26 cellular contexts compared by ENCODE assay signal in the genomic region with DNA sequence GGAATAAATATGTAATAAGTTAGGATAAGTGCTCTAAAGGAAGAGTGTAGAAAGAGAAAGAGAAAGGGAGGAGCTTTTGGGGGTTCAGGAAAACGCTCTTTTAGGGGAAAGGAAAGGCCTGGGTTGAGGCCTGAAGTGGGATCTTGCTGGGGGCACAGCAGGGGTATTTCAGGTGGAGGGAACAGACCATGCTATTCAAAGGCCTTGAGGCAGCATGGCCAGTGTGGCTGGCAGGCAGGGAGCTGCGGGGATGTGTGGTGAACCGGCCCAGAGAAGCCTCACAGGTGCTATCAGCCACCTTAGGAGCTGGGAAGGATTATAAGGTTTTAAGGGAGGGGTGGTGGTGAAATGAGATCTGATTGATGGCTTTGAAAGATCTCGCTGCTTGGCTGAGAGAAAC.
"Had no signal": no experiment of that assay in that cellular context is flagged by ENCODE, and none has a peak within 500 bp of the region (broad histone marks: within the 10 kb centered on the region; RNA-seq: fewer than 3 reads in every experiment).

No MANE protein-coding gene starts in this region.

- H3K36me3 ChIP-seq: adrenal gland, brain microvascular endothelial cell, gastroesophageal sphincter, right atrium auricular region, thyroid gland, upper lobe of right lung had no signal

- H3K27ac Mint-ChIP-seq: activated naive CD4-positive, alpha-beta T cell treated with anti-CD3 and anti-CD28 coated beads for 36 hours; activated naive CD8-positive, alpha-beta T cell treated with anti-CD3 and anti-CD28 coated beads for 36 hours; activated T-helper 1 cell treated with anti-CD3 and anti-CD28 coated beads, Interleukin-12 subunit alpha, Interleukin-12 subunit beta, Interleukin-2, Interleukin-4 antibody, amounts not matched to agents 30 ng/mL and 10 ng/mL and 1 ng/mL, durations not matched to agents 14 hours and 24 hours and 36 hours; T-helper 17 cell had no signal

- DNase-seq: activated CD4-positive, alpha-beta T cell treated with anti-CD3 and anti-CD28 coated beads for 48 hours; activated CD4-positive, alpha-beta T cell treated with anti-CD3 and anti-CD28 coated beads, Interleukin-2, amount 50 U/mL, for 48 hours; activated CD8-positive, alpha-beta memory T cell treated with anti-CD3 and anti-CD28 coated beads, Interleukin-2, amount 50 U/mL, for 4 hours; activated effector memory CD4-positive, alpha-beta T cell treated with anti-CD3 and anti-CD28 coated beads, Interleukin-2, amount 50 U/mL, for 16 hours; activated naive CD4-positive, alpha-beta T cell treated with anti-CD3 and anti-CD28 coated beads for 36 hours; activated naive CD8-positive, alpha-beta T cell treated with anti-CD3 and anti-CD28 coated beads for 36 hours; activated T-cell treated with anti-CD3 and anti-CD28 coated beads, Interleukin-2, amount 50 U/mL, for 1 hour; adrenal gland; aorta; brain microvascular endothelial cell; cortex of kidney; head of caudate nucleus; left colon; mammary epithelial cell; occipital lobe; stimulated activated CD4-positive, alpha-beta T cell treated with anti-CD3 and anti-CD28 coated beads, Interleukin-1b, Interleukin-23, amount 100 ng/mL, for 48 hours; stimulated activated naive CD4-positive, alpha-beta T cell; T-helper 17 cell; thyroid gland; upper lobe of right lung had no signal

- H3K9me3 ChIP-seq: adrenal gland, right atrium auricular region, thyroid gland, upper lobe of right lung had no signal

- H3K36me3 Mint-ChIP-seq: activated naive CD8-positive, alpha-beta T cell treated with anti-CD3 and anti-CD28 coated beads for 36 hours had no signal

- H3K27me3 ChIP-seq: adrenal gland, brain microvascular endothelial cell, right atrium auricular region, thyroid gland, upper lobe of right lung had no signal

- H3K4me3 ChIP-seq: adrenal gland, gastroesophageal sphincter, right atrium auricular region, smooth muscle cell, thyroid gland, upper lobe of right lung had no signal

- H3K4me3 Mint-ChIP-seq: activated naive CD4-positive, alpha-beta T cell treated with anti-CD3 and anti-CD28 coated beads for 36 hours; activated naive CD8-positive, alpha-beta T cell treated with anti-CD3 and anti-CD28 coated beads for 36 hours; activated T-helper 1 cell treated with anti-CD3 and anti-CD28 coated beads, Interleukin-12 subunit alpha, Interleukin-12 subunit beta, Interleukin-2, Interleukin-4 antibody, amounts not matched to agents 30 ng/mL and 10 ng/mL and 1 ng/mL, durations not matched to agents 14 hours and 24 hours and 36 hours; neural crest cell; T-helper 17 cell had no signal

- H3K4me1 ChIP-seq: adrenal gland, parathyroid adenoma, thyroid gland had no signal

- H3K27ac ChIP-seq: adrenal gland, brain microvascular endothelial cell, gastroesophageal sphincter, parathyroid adenoma, right atrium auricular region, thyroid gland, upper lobe of right lung had no signal

- H3K9me3 Mint-ChIP-seq: activated naive CD4-positive, alpha-beta T cell treated with anti-CD3 and anti-CD28 coated beads for 36 hours; activated naive CD8-positive, alpha-beta T cell treated with anti-CD3 and anti-CD28 coated beads for 36 hours; activated T-helper 1 cell treated with anti-CD3 and anti-CD28 coated beads, Interleukin-12 subunit alpha, Interleukin-12 subunit beta, Interleukin-2, Interleukin-4 antibody, amounts not matched to agents 30 ng/mL and 10 ng/mL and 1 ng/mL, durations not matched to agents 14 hours and 24 hours and 36 hours; neural crest cell had no signal
